Comparison of ENCODE assay signal across 17 cellular contexts in genomic region chr14:28762290-28762948, GRCh38. TPM values are rescaled to one million over a fixed set of nuclear protein-coding genes. Genes with fewer than 3 reads are reported as not detected.
DNase-seq lines count a peak whose midpoint lies in the region; FAIRE-seq and TF ChIP-seq lines count a peak whose summit lies in the region.
"Had no signal": no experiment of that assay in that cellular context is flagged by ENCODE, and none has a peak within 500 bp of the region (broad histone marks: within the 10 kb centered on the region; RNA-seq: fewer than 3 reads in every experiment).

No MANE protein-coding gene starts in this region.

- peak; percentile 8 for DNase-seq in H4 (ENCODE audit: low spot score)
- no peak for DNase-seq in astrocyte (ENCODE audit: low read depth)
- no peak for DNase-seq in MCF 10A (ENCODE audit: unreplicated experiment)
- no peak for DNase-seq in tibial artery
- DNase-seq in trophoblast cell: no peak
- DNase-seq: CD8-positive, alpha-beta T cell; GF-D8; NCI-H2227 treated with DMSO at 0.1 percent for 48 hours; NCI-H526; PC-3 had no signal

- H3K9me3 ChIP-seq in astrocyte (ENCODE audit: insufficient read depth, low read depth, low read length) (no peaks in the 10 kb centered on the region), iPS-15b (ENCODE audit: control insufficient read depth, insufficient read depth, low read length) (no peaks in the 10 kb centered on the region), tibial artery (no peaks in the 10 kb centered on the region), trophoblast cell (ENCODE audit: insufficient read depth, low read depth, low read length) (peaks cover 2% of the 10 kb centered on the region)

- H3K4ac ChIP-seq in trophoblast cell (ENCODE audit: low read depth, low read length): no peak overlapping the region

- H2AFZ ChIP-seq in astrocyte (ENCODE audit: low read depth, low read length): no peak overlapping the region
- no peak overlapping the region for H2AFZ ChIP-seq in trophoblast cell (ENCODE audit: insufficient read depth, low read length, poor library complexity)

- H3K9ac ChIP-seq in astrocyte (ENCODE audit: low read length): peak overlapping the region; percentile 2
- no peak overlapping the region for H3K9ac ChIP-seq in iPS-15b (ENCODE audit: low read depth, low read length)
- H3K9ac ChIP-seq in trophoblast cell (ENCODE audit: low read length): no peak overlapping the region

- H2BK120ac ChIP-seq in trophoblast cell (ENCODE audit: insufficient read depth, low read length, poor library complexity): no peak overlapping the region

- H2BK12ac ChIP-seq in trophoblast cell (ENCODE audit: low read length): no peak overlapping the region

- intact Hi-C loops in MCF 10A (cut with micrococcal nuclease) (no loop called here), tibial artery (cut with DNase I; ENCODE audit: low total_unique reads) (no loop called here)

- BruUV-seq in MCF 10A (replicated peaks; lab: Mats Ljungman, UMichigan): no TSS peak

- H4K12ac ChIP-seq in trophoblast cell (ENCODE audit: low read depth, low read length): no peak overlapping the region

- no peak for FAIRE-seq in astrocyte (lab: Jason Lieb, UNC)
- FAIRE-seq: D721Med had no signal

- peak overlapping the region; percentile 55 for H3K27ac Mint-ChIP-seq in astrocyte (ENCODE audit: unreplicated experiment)
- H3K27ac Mint-ChIP-seq in MCF 10A (ENCODE audit: low read depth, unreplicated experiment): no peak overlapping the region
- H3K27ac Mint-ChIP-seq: CD8-positive, alpha-beta T cell had no signal

- H3K4me2 ChIP-seq in astrocyte (ENCODE audit: low read length) (peak overlapping the region; percentile 67), trophoblast cell (ENCODE audit: low read length) (no peak overlapping the region)

- POLR2A ChIA-PET in MCF 10A (lab: Yijun Ruan, JAX): interaction anchor here (0.7 kb wide), 1 partner anchor 16 kb away, joined by 3 read pairs; no protein-coding TSS in a partner anchor

- H3K14ac ChIP-seq in trophoblast cell (ENCODE audit: low read length): no peak overlapping the region

- H3K4me1 ChIP-seq in astrocyte (ENCODE audit: insufficient read depth, low read length) (peaks cover 8% of the 10 kb centered on the region), iPS-15b (ENCODE audit: control insufficient read depth, insufficient read depth, low read length) (peaks cover 5% of the 10 kb centered on the region), tibial artery (peaks cover 0 to 37% (median 29%) of the 10 kb centered on the region in 4 donors), trophoblast cell (ENCODE audit: control insufficient read depth in 1 of 2, insufficient read depth in 2 of 2, low read length in 2 of 2) (peaks cover 4 to 7% of the 10 kb centered on the region in 2 experiments)

- H3K27ac ChIP-seq in astrocyte (ENCODE audit: low read depth, low read length) (no peak overlapping the region), temporal lobe (ENCODE audit: low read depth, low read length) (peak overlapping the region; percentile 90), tibial artery (no peak overlapping the region), trophoblast cell (ENCODE audit: low read depth, low read length) (no peak overlapping the region)

- H3K36me3 ChIP-seq in astrocyte (ENCODE audit: insufficient read depth, low read length) (no peaks in the 10 kb centered on the region), iPS-15b (ENCODE audit: control insufficient read depth, insufficient read depth, low read length) (no peaks in the 10 kb centered on the region), tibial artery (no peaks in the 10 kb centered on the region), trophoblast cell (ENCODE audit: control insufficient read depth in 1 of 2, insufficient read depth in 2 of 2, low read length in 2 of 2) (no peaks in the 10 kb centered on the region)

- TF ChIP-seq CTCF in astrocyte (IDR thresholded peaks at IDR 0.05; ENCODE audit: insufficient read depth, low read depth, low read length): no peak
- TF ChIP-seq CTCF in MCF 10A (IDR thresholded peaks at IDR 0.05; ENCODE audit: unreplicated experiment): no peak
- no peak for TF ChIP-seq CTCF in tibial artery (IDR thresholded peaks at IDR 0.05)

- no peak overlapping the region for H4K91ac ChIP-seq in trophoblast cell (ENCODE audit: low read depth, low read length)

- H2BK5ac ChIP-seq in trophoblast cell (ENCODE audit: low read depth, low read length, poor library complexity): no peak overlapping the region

- WGBS in trophoblast cell (ENCODE audit: extremely low coverage, insufficient coverage, insufficient read length): no CpG with 5 or more reads among the region's 8 CpGs

- no peaks in the 10 kb centered on the region for H4K20me1 ChIP-seq in astrocyte (ENCODE audit: insufficient read depth, low read length)

- no peak overlapping the region for H3K23ac ChIP-seq in trophoblast cell (ENCODE audit: low read length)

- H2AK5ac ChIP-seq in trophoblast cell (ENCODE audit: low read length): no peak overlapping the region

- H3K79me1 ChIP-seq in trophoblast cell (ENCODE audit: low read length): no peaks in the 10 kb centered on the region

- H3K4me3 Mint-ChIP-seq in astrocyte (ENCODE audit: unreplicated experiment) (no peak overlapping the region), MCF 10A (ENCODE audit: unreplicated experiment) (no peak overlapping the region)
- H3K4me3 Mint-ChIP-seq: CD8-positive, alpha-beta T cell had no signal

- H3K36me3 Mint-ChIP-seq in astrocyte (ENCODE audit: low read depth, unreplicated experiment) (no peaks in the 10 kb centered on the region), MCF 10A (ENCODE audit: insufficient read depth, unreplicated experiment) (peaks cover 6% of the 10 kb centered on the region)
- H3K36me3 Mint-ChIP-seq: CD8-positive, alpha-beta T cell had no signal

- peaks cover 80% of the 10 kb centered on the region for H3K79me2 ChIP-seq in astrocyte (ENCODE audit: insufficient read depth, low read length)
- no peaks in the 10 kb centered on the region for H3K79me2 ChIP-seq in trophoblast cell (ENCODE audit: control insufficient read depth, insufficient read depth, low read length, poor library complexity)

- peaks cover 82% of the 10 kb centered on the region for H3K27me3 Mint-ChIP-seq in astrocyte (ENCODE audit: low read depth, unreplicated experiment)
- H3K27me3 Mint-ChIP-seq in MCF 10A (ENCODE audit: insufficient read depth, unreplicated experiment): peaks cover 94% of the 10 kb centered on the region

- CTCF ChIA-PET in MCF 10A (lab: Yijun Ruan, JAX): interaction anchor here (1.2 to 5.8 kb wide), 3 partner anchors 8 to 1452 kb away, joined by 3 to 35 read pairs (median 4); no protein-coding TSS in a partner anchor

- H3K4me3 ChIP-seq in astrocyte (ENCODE audit: insufficient read depth, low read depth, low read length) (no peak overlapping the region), iPS-15b (ENCODE audit: low read depth, low read length) (peak overlapping the region; percentile 13), tibial artery (no peak overlapping the region), trophoblast cell (ENCODE audit: low read depth, low read length) (no peak overlapping the region)

- H4K8ac ChIP-seq in trophoblast cell (ENCODE audit: low read depth, low read length): no peak overlapping the region

- H3K4me1 Mint-ChIP-seq in astrocyte (ENCODE audit: low read depth, unreplicated experiment): peaks cover 2% of the 10 kb centered on the region
- peaks cover 5% of the 10 kb centered on the region for H3K4me1 Mint-ChIP-seq in MCF 10A (ENCODE audit: insufficient read depth, unreplicated experiment)

- H3K27me3 ChIP-seq in astrocyte (ENCODE audit: insufficient read depth, low read length) (peaks cover 80% of the 10 kb centered on the region), iPS-15b (ENCODE audit: control insufficient read depth, insufficient read depth, low read length) (peaks cover 88% of the 10 kb centered on the region), tibial artery (peaks cover 3 to 98% of the 10 kb centered on the region in 2 donors), trophoblast cell (ENCODE audit: insufficient read depth, low read length) (peaks cover 70% of the 10 kb centered on the region)

- H3K9me3 Mint-ChIP-seq in astrocyte (ENCODE audit: unreplicated experiment): peaks cover 23% of the 10 kb centered on the region
- H3K9me3 Mint-ChIP-seq in MCF 10A (ENCODE audit: unreplicated experiment): peaks cover 5% of the 10 kb centered on the region
- H3K9me3 Mint-ChIP-seq: CD8-positive, alpha-beta T cell had no signal

- H3K18ac ChIP-seq in trophoblast cell (ENCODE audit: low read length): no peak overlapping the region

RNA-seq across cellular contexts. Expression of gene FOXG1, which starts 4.2 kb away (rescaled TPM):
- total RNA-seq in H4 (2014; rRNA removed; shearing (Covaris generic)): 4.8 and 8.2 TPM in 2 replicates
- total RNA-seq in astrocyte (0.07 and 0.18 TPM in 2 replicates), temporal lobe (54.8 TPM), MCF 10A (2022) (not detected in 2 replicates)
- 0.01 TPM in 2 replicates for polyA plus RNA-seq in trophoblast cell (2013)
- total RNA-seq: CD8-positive, alpha-beta T cell; HT1080; PC-3; SK-MEL-5 had no signal
- polyA plus RNA-seq: AG04450, BJ had no signal
